In genomic region chr2:69766014-69766413, GRCh38 we compare ENCODE assay signal across 16 cellular contexts. TPM values are rescaled to one million over a fixed set of nuclear protein-coding genes. Genes with fewer than 3 reads are reported as not detected.
DNase-seq lines count a peak whose midpoint lies in the region; ATAC-seq and TF ChIP-seq lines count a peak whose summit lies in the region.
"Had no signal": no experiment of that assay in that cellular context is flagged by ENCODE, and none has a peak within 500 bp of the region (broad histone marks: within the 10 kb centered on the region; RNA-seq: fewer than 3 reads in every experiment).

No MANE protein-coding gene starts in this region.

- no peak for DNase-seq in activated naive CD4-positive, alpha-beta T cell treated with anti-CD3 and anti-CD28 coated beads, Interleukin-2, amount 10 ng/mL, durations not matched to agents 7 days and 5 days
- no peak for DNase-seq in activated naive CD4-positive, alpha-beta T cell treated with anti-CD3 and anti-CD28 coated beads for 36 hours
- no peak for DNase-seq in dorsolateral prefrontal cortex
- no peak for DNase-seq in nephron progenitor cell
- DNase-seq in adrenal gland, result no peak
- DNase-seq in activated naive CD4-positive, alpha-beta T cell (lab: John Stamatoyannopoulos, UW), result no peak
- DNase-seq in erythroblast (lab: John Stamatoyannopoulos, UW), result no peak
- DNase-seq: activated CD4-positive, alpha-beta T cell treated with anti-CD3 and anti-CD28 coated beads, Interleukin-2, amount 50 U/mL, for 48 hours; CD8-positive, alpha-beta T cell; DND-41; NCI-H1417; NCI-H2171; NCI-H774; upper lobe of left lung had no signal

- no peaks in the 10 kb centered on the region for H3K27me3 ChIP-seq in dorsolateral prefrontal cortex
- no peaks in the 10 kb centered on the region for H3K27me3 ChIP-seq in adrenal gland
- H3K27me3 ChIP-seq: upper lobe of left lung had no signal

- no peaks in the 10 kb centered on the region for H3K9me3 ChIP-seq in adrenal gland (replicated peaks in 1 of 3)
- H3K9me3 ChIP-seq: upper lobe of left lung had no signal

- no peak overlapping the region for H3K4me3 Mint-ChIP-seq in activated naive CD4-positive, alpha-beta T cell treated with anti-CD3 and anti-CD28 coated beads, Interleukin-2, amount 10 ng/mL, durations not matched to agents 7 days and 5 days
- no peak overlapping the region for H3K4me3 Mint-ChIP-seq in activated naive CD4-positive, alpha-beta T cell treated with anti-CD3 and anti-CD28 coated beads for 36 hours
- no peak overlapping the region for H3K4me3 Mint-ChIP-seq in nephron progenitor cell
- H3K4me3 Mint-ChIP-seq: CD8-positive, alpha-beta T cell; central memory CD8-positive, alpha-beta T cell had no signal

- H3K27ac ChIP-seq in dorsolateral prefrontal cortex (peak overlapping the region in 43 of 59 donors; percentile 12 to 99 (median 82)), adrenal gland (no peak overlapping the region)

- ATAC-seq in HG03025 (IDR thresholded peaks at IDR 0.05; ENCODE audit: low FRiP score, unreplicated experiment), result no peak
- ATAC-seq: CD8-positive, alpha-beta T cell had no signal

- TF ChIP-seq POLR2A in adrenal gland (IDR thresholded peaks at IDR 0.05) (no peak), erythroblast (IDR thresholded peaks at IDR 0.05; ENCODE audit: low read length) (no peak)

- H3K9me3 Mint-ChIP-seq in activated naive CD4-positive, alpha-beta T cell treated with anti-CD3 and anti-CD28 coated beads, Interleukin-2, amount 10 ng/mL, durations not matched to agents 7 days and 5 days, result no peaks in the 10 kb centered on the region
- H3K9me3 Mint-ChIP-seq in activated naive CD4-positive, alpha-beta T cell treated with anti-CD3 and anti-CD28 coated beads for 36 hours, result no peaks in the 10 kb centered on the region
- H3K9me3 Mint-ChIP-seq in nephron progenitor cell, result no peaks in the 10 kb centered on the region
- H3K9me3 Mint-ChIP-seq: CD8-positive, alpha-beta T cell; central memory CD8-positive, alpha-beta T cell had no signal

- H3K36me3 ChIP-seq in adrenal gland (replicated peaks in 1 of 2), result no peaks in the 10 kb centered on the region
- H3K36me3 ChIP-seq: upper lobe of left lung had no signal

- H3K27me3 Mint-ChIP-seq in activated naive CD4-positive, alpha-beta T cell treated with anti-CD3 and anti-CD28 coated beads, Interleukin-2, amount 10 ng/mL, durations not matched to agents 7 days and 5 days, result no peaks in the 10 kb centered on the region
- no peaks in the 10 kb centered on the region for H3K27me3 Mint-ChIP-seq in activated naive CD4-positive, alpha-beta T cell treated with anti-CD3 and anti-CD28 coated beads for 36 hours (ENCODE audit: low read depth)
- H3K27me3 Mint-ChIP-seq in nephron progenitor cell (ENCODE audit: low read depth, poor library complexity), result no peaks in the 10 kb centered on the region
- H3K27me3 Mint-ChIP-seq: central memory CD8-positive, alpha-beta T cell had no signal

- no peak overlapping the region for H3K4me3 ChIP-seq in dorsolateral prefrontal cortex
- H3K4me3 ChIP-seq in adrenal gland, result no peak overlapping the region
- H3K4me3 ChIP-seq: upper lobe of left lung had no signal

- TF ChIP-seq CTCF in dorsolateral prefrontal cortex (IDR thresholded peaks at IDR 0.05 in 54 of 56, conservative IDR thresholded peaks at IDR 0.05 in 2 of 56; ENCODE audit: low read depth in 1 of 56, partially characterized antibody in 56 of 56), result no peak
- no peak for TF ChIP-seq CTCF in nephron progenitor cell (IDR thresholded peaks at IDR 0.05)
- TF ChIP-seq CTCF in adrenal gland (IDR thresholded peaks at IDR 0.05), result no peak

- H3K36me3 Mint-ChIP-seq in activated naive CD4-positive, alpha-beta T cell treated with anti-CD3 and anti-CD28 coated beads, Interleukin-2, amount 10 ng/mL, durations not matched to agents 7 days and 5 days, result peaks cover 34% of the 10 kb centered on the region
- no peaks in the 10 kb centered on the region for H3K36me3 Mint-ChIP-seq in activated naive CD4-positive, alpha-beta T cell treated with anti-CD3 and anti-CD28 coated beads for 36 hours (ENCODE audit: low read depth)
- no peaks in the 10 kb centered on the region for H3K36me3 Mint-ChIP-seq in nephron progenitor cell (ENCODE audit: low read depth)
- H3K36me3 Mint-ChIP-seq: CD8-positive, alpha-beta T cell had no signal

- WGBS in adrenal gland, 4 donors, result 76 to 82% (median 80%) methylated on average over 3 of the region's 3 CpGs

- intact Hi-C loops in activated naive CD4-positive, alpha-beta T cell treated with anti-CD3 and anti-CD28 coated beads for 36 hours (cut with micrococcal nuclease), result no loop called here
- intact Hi-C loops in dorsolateral prefrontal cortex (cut with DNase I), result no loop called here
- intact Hi-C loops in adrenal gland (cut with DNase I), result no loop called here

- H3K4me1 ChIP-seq in adrenal gland (replicated peaks in 1 of 2), result peaks cover 8 to 10% of the 10 kb centered on the region in 2 donors

- H3K27ac Mint-ChIP-seq in activated naive CD4-positive, alpha-beta T cell treated with anti-CD3 and anti-CD28 coated beads, Interleukin-2, amount 10 ng/mL, durations not matched to agents 7 days and 5 days, result peak overlapping the region; percentile 84
- no peak overlapping the region for H3K27ac Mint-ChIP-seq in activated naive CD4-positive, alpha-beta T cell treated with anti-CD3 and anti-CD28 coated beads for 36 hours
- peak overlapping the region; percentile 2 for H3K27ac Mint-ChIP-seq in nephron progenitor cell
- H3K27ac Mint-ChIP-seq: CD8-positive, alpha-beta T cell had no signal

- CTCF ChIA-PET in activated naive CD4-positive, alpha-beta T cell treated with anti-CD3 and anti-CD28 coated beads, Interleukin-2, amount 10 ng/mL, durations not matched to agents 7 days and 5 days (lab: Charles Lee), result no interaction called here
- CTCF ChIA-PET in activated naive CD4-positive, alpha-beta T cell treated with anti-CD3 and anti-CD28 coated beads for 36 hours (lab: Charles Lee), result interaction anchor here (1.5 kb wide), 1 partner anchor 49 kb away, joined by 5 read pairs; no protein-coding TSS in a partner anchor

- peaks cover 67% of the 10 kb centered on the region for H3K4me1 Mint-ChIP-seq in activated naive CD4-positive, alpha-beta T cell treated with anti-CD3 and anti-CD28 coated beads, Interleukin-2, amount 10 ng/mL, durations not matched to agents 7 days and 5 days
- H3K4me1 Mint-ChIP-seq in activated naive CD4-positive, alpha-beta T cell treated with anti-CD3 and anti-CD28 coated beads for 36 hours (ENCODE audit: low read depth), result peaks cover 29% of the 10 kb centered on the region
- H3K4me1 Mint-ChIP-seq in nephron progenitor cell, result peaks cover 31% of the 10 kb centered on the region

RNA-seq across cellular contexts. Expression of gene ANXA4, which starts 24.1 kb away (rescaled TPM):
- 10 to 100 TPM; 21.4 to 23.9 TPM for total RNA-seq in activated naive CD4-positive, alpha-beta T cell treated with anti-CD3 and anti-CD28 coated beads for 36 hours
- total RNA-seq in dorsolateral prefrontal cortex (10 to 100 TPM; 19.3 to 78.4 (median 36.1) TPM), adrenal gland (10 to 100 TPM; 27.2 to 57.4 (median 39.0) TPM)
- polyA plus RNA-seq in adrenal gland, result 10 to 100 TPM; 20.6 to 34.5 (median 23.5) TPM

Comparison
In these comparisons a context has a peak if more than half of its experiments do, and no peak if none do; other contexts are left out.
1. H3K27ac ChIP-seq: peak in dorsolateral prefrontal cortex (43 of 59); none in adrenal gland (0 of 5).